In the genomic region with DNA sequence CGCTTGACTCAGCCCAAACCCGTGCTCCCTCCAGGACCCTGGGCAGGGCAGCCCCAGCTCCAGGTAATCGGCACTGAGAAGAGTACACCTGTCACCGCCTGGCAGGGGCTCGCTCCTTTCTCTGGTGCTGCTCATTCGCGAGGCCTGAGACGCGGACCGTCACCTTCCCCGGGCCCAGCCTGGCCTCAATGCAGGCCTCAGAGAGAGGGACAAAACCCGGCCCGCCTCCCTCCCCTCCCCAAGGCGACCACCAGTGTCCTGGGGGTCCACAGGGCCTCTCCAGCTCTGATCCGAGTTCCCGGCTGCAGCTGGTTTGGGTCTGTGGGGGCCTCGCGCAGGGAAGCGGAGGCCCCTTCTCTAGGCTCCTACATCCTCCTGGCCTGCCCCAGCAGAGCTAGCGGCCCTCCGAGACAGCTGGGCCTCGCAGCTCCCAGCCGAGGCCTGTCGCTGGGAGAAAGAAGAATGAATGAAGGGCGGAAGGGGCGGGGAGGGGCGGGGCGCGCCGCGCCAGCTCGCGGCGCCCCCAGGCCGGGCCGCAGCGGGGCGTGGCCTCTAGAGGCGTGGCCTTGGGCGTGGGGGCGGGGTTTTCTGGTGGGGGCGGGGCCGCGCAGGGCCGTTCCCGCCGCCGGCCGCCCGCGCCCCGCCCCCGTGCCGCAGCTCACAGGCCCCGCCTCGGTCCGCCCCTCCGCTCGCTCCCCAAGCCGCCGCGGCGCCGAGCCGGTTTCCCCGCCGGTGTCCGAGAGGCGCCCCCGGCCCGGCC, we compare ENCODE assay signal across 9 cellular contexts. TPM values are rescaled to one million over a fixed set of nuclear protein-coding genes. Genes with fewer than 3 reads are reported as not detected.
DNase-seq lines count a peak whose midpoint lies in the region; ATAC-seq, FAIRE-seq and TF ChIP-seq lines count a peak whose summit lies in the region.
"Had no signal": no experiment of that assay in that cellular context is flagged by ENCODE, and none has a peak within 500 bp of the region (broad histone marks: within the 10 kb centered on the region; RNA-seq: fewer than 3 reads in every experiment).

Gene LIMK1 (plus strand): TSS at position 688 of the 760 bp plus-strand sequence. CDS start 187 bp downstream, outside the sequence.

- ATAC-seq in HG02973 (IDR thresholded peaks at IDR 0.05; ENCODE audit: unreplicated experiment) (peak; percentile 52), WTC11 (peak; percentile 70)

- TF ChIP-seq CTCF in WTC11 (IDR thresholded peaks at IDR 0.05) (no peak), bronchial epithelial cell (IDR thresholded peaks at IDR 0.05; ENCODE audit: insufficient read depth, low read length, severe bottlenecking) (no peak), smooth muscle cell (IDR thresholded peaks at IDR 0.05; ENCODE audit: borderline replicate concordance, insufficient read depth, poor library complexity, severe bottlenecking) (no peak)

- H3K4me3 ChIP-seq in bronchial epithelial cell (ENCODE audit: low read depth, low read length) (peak within 1 kb of the TSS; percentile 68), smooth muscle cell (peak within 1 kb of the TSS; percentile 69)

- peak within 1 kb of the TSS; percentile 80 for H3K27ac ChIP-seq in smooth muscle cell (ENCODE audit: low read depth)

- H3F3A ChIP-seq in smooth muscle cell (ENCODE audit: low read depth): peaks cover 14% of the 10 kb centered on the region

- DNase-seq in NCI-H524 (lab: John Stamatoyannopoulos, UW) (peak; percentile 76 to 83), NCI-H524 treated with DMSO at 0.1 percent for 48 hours (lab: John Stamatoyannopoulos, UW) (no peak), NCI-H2171 (lab: John Stamatoyannopoulos, UW) (peak; percentile 81), WTC11 (ENCODE audit: low spot score) (peak; percentile 75), bronchial epithelial cell (ENCODE audit: low read depth) (peak; percentile 48), immature natural killer cell (peak; percentile 80 to 86 (median 84)), smooth muscle cell (lab: John Stamatoyannopoulos, UW; ENCODE audit: unreplicated experiment) (peak; percentile 68)

- no peaks in the 10 kb centered on the region for H3K9me3 Mint-ChIP-seq in WTC11
- H3K9me3 Mint-ChIP-seq in immature natural killer cell: no peaks in the 10 kb centered on the region

- peaks cover 5% of the 10 kb centered on the region for H3K36me3 ChIP-seq in bronchial epithelial cell (ENCODE audit: control insufficient read depth, insufficient read depth, low read length)
- no peaks in the 10 kb centered on the region for H3K36me3 ChIP-seq in smooth muscle cell (ENCODE audit: low read depth)

- H3K27me3 Mint-ChIP-seq in WTC11 (ENCODE audit: low read depth) (no peaks in the 10 kb centered on the region; the same call in 1 of the 2 replicates), immature natural killer cell (ENCODE audit: low read depth in 3 of 3) (peaks cover 0 to 5% (median 2%) of the 10 kb centered on the region in 3 donors)

- CTCF ChIA-PET in WTC11 (lab: Charles Lee): interaction anchor here (0.6 to 2.0 kb wide), 12 partner anchors 11 to 322 kb away, joined by 3 to 18 read pairs (median 8); partner anchors contain the start of gene ELN

- 16% methylated on average over 40 of the region's 71 CpGs for WGBS in smooth muscle cell (ENCODE audit: low lambda C conversion rate)

- no peaks in the 10 kb centered on the region for H3K27me3 ChIP-seq in bronchial epithelial cell (ENCODE audit: control insufficient read depth, insufficient read depth, low read length)
- no peaks in the 10 kb centered on the region for H3K27me3 ChIP-seq in smooth muscle cell (ENCODE audit: low read depth)

- H3K9ac ChIP-seq in smooth muscle cell (ENCODE audit: low read depth): peak within 1 kb of the TSS; percentile 84

- peak within 1 kb of the TSS; percentile 73 for H2AFZ ChIP-seq in smooth muscle cell (ENCODE audit: low read depth)

- peaks cover 13% of the 10 kb centered on the region for H3K4me1 ChIP-seq in smooth muscle cell (ENCODE audit: low read depth)

- H3K4me2 ChIP-seq in smooth muscle cell: peak within 1 kb of the TSS; percentile 97

- POLR2A ChIA-PET in WTC11 (lab: Charles Lee): interaction anchor here (0.5 to 1.2 kb wide), 10 partner anchors 9 to 418 kb away, joined by 3 to 5 read pairs (median 3); partner anchors contain the start of gene EIF4H

- no peak for FAIRE-seq in bronchial epithelial cell (lab: Jason Lieb, UNC)
- FAIRE-seq: G401.6 had no signal

- peaks cover 13% of the 10 kb centered on the region for H4K20me1 ChIP-seq in smooth muscle cell (ENCODE audit: low read depth)

- H3K36me3 Mint-ChIP-seq in WTC11 (peaks cover 16% of the 10 kb centered on the region), immature natural killer cell (peaks cover 0 to 5% (median 3%) of the 10 kb centered on the region in 3 donors)

- H3K4me1 Mint-ChIP-seq in WTC11 (peaks cover 26% of the 10 kb centered on the region), immature natural killer cell (peaks cover 0 to 14% of the 10 kb centered on the region in 2 donors)

- no peaks in the 10 kb centered on the region for H3K9me3 ChIP-seq in smooth muscle cell (replicated peaks; ENCODE audit: low read depth)

- no peak within 1 kb of the TSS; the same call in 1 of the 2 replicates for H3K27ac Mint-ChIP-seq in WTC11
- H3K27ac Mint-ChIP-seq in immature natural killer cell: peak within 1 kb of the TSS in 5 of 6 donors; percentile 67 to 86 (median 77)

- H3K4me3 Mint-ChIP-seq in WTC11 (peak within 1 kb of the TSS; percentile 76), immature natural killer cell (peak within 1 kb of the TSS; percentile 75 to 86 (median 79))

- peaks cover 20% of the 10 kb centered on the region for H3K79me2 ChIP-seq in smooth muscle cell (ENCODE audit: low read depth)

TF ChIP-seq in WTC11, 78 proteins besides CTCF, POLR2A, EP300 and RAD21 (continues in another document):
- no peak for TF ChIP-seq GRHL2 (CRISPR knock-in tag; IDR thresholded peaks at IDR 0.05; ENCODE audit: insufficient replicate concordance, severe bottlenecking)
- no peak for TF ChIP-seq TEAD4 (CRISPR knock-in tag; IDR thresholded peaks at IDR 0.05)
- peak; percentile 45; the same call in 1 of the 2 replicates for TF ChIP-seq MAX (CRISPR knock-in tag; IDR thresholded peaks at IDR 0.05)
- TF ChIP-seq MYBL2 (CRISPR knock-in tag; IDR thresholded peaks at IDR 0.05): no peak
- TF ChIP-seq, protein P1, sequence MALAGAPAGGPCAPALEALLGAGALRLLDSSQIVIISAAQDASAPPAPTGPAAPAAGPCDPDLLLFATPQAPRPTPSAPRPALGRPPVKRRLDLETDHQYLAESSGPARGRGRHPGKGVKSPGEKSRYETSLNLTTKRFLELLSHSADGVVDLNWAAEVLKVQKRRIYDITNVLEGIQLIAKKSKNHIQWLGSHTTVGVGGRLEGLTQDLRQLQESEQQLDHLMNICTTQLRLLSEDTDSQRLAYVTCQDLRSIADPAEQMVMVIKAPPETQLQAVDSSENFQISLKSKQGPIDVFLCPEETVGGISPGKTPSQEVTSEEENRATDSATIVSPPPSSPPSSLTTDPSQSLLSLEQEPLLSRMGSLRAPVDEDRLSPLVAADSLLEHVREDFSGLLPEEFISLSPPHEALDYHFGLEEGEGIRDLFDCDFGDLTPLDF (CRISPR knock-in tag; IDR thresholded peaks at IDR 0.05): no peak
- TF ChIP-seq, protein P2, sequence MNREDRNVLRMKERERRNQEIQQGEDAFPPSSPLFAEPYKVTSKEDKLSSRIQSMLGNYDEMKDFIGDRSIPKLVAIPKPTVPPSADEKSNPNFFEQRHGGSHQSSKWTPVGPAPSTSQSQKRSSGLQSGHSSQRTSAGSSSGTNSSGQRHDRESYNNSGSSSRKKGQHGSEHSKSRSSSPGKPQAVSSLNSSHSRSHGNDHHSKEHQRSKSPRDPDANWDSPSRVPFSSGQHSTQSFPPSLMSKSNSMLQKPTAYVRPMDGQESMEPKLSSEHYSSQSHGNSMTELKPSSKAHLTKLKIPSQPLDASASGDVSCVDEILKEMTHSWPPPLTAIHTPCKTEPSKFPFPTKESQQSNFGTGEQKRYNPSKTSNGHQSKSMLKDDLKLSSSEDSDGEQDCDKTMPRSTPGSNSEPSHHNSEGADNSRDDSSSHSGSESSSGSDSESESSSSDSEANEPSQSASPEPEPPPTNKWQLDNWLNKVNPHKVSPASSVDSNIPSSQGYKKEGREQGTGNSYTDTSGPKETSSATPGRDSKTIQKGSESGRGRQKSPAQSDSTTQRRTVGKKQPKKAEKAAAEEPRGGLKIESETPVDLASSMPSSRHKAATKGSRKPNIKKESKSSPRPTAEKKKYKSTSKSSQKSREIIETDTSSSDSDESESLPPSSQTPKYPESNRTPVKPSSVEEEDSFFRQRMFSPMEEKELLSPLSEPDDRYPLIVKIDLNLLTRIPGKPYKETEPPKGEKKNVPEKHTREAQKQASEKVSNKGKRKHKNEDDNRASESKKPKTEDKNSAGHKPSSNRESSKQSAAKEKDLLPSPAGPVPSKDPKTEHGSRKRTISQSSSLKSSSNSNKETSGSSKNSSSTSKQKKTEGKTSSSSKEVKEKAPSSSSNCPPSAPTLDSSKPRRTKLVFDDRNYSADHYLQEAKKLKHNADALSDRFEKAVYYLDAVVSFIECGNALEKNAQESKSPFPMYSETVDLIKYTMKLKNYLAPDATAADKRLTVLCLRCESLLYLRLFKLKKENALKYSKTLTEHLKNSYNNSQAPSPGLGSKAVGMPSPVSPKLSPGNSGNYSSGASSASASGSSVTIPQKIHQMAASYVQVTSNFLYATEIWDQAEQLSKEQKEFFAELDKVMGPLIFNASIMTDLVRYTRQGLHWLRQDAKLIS (CRISPR knock-in tag; IDR thresholded peaks at IDR 0.05; ENCODE audit: borderline replicate concordance): no peak
- TF ChIP-seq SP1 (CRISPR knock-in tag; conservative IDR thresholded peaks at IDR 0.05): peak; percentile 69
- no peak for TF ChIP-seq FOXJ3 (CRISPR knock-in tag; IDR thresholded peaks at IDR 0.05; ENCODE audit: borderline replicate concordance)
- no peak for TF ChIP-seq JUN (CRISPR knock-in tag; IDR thresholded peaks at IDR 0.05)
- TF ChIP-seq FOXP1 (CRISPR knock-in tag; IDR thresholded peaks at IDR 0.05; ENCODE audit: borderline replicate concordance): 0 out of 2 replicates have a peak, but pooled peaks have one; percentile 33

RNA-seq across cellular contexts. Expression of gene LIMK1, which starts in this region (rescaled TPM):
- total RNA-seq in WTC11 (2021) (85.4 to 92.1 TPM (median 90.6 TPM) in 3 replicates), bronchial epithelial cell (11.6 and 16.6 TPM in 2 replicates), smooth muscle cell (22.9 and 29.2 TPM in 2 replicates)
- polyA plus RNA-seq in immature natural killer cell (10 to 100 TPM in 2 of 3 donors, 1 to 10 TPM in 1; 8.2 to 38.1 (median 18.8) TPM), smooth muscle cell (23.6 and 27.9 TPM in 2 replicates)
